In genomic region chr6:62891065-62891647, GRCh38 we compare ENCODE assay signal across 2 cellular contexts.
TF ChIP-seq lines count a peak whose summit lies in the region.

No MANE protein-coding gene starts in this region.

TF ChIP-seq in SK-N-SH, 30 proteins besides CTCF, POLR2A, EP300 and RAD21 (continued from another document):
- no peak for TF ChIP-seq USF2 (IDR thresholded peaks at IDR 0.05; ENCODE audit: borderline replicate concordance, low read depth, low read length)
- no peak for TF ChIP-seq RXRA (IDR thresholded peaks at IDR 0.05; ENCODE audit: borderline replicate concordance, low read depth)
- TF ChIP-seq ELF1 (IDR thresholded peaks at IDR 0.05) = no peak
- no peak for TF ChIP-seq ZBTB33 (IDR thresholded peaks at IDR 0.05; ENCODE audit: borderline replicate concordance, low read depth)
- no peak for TF ChIP-seq SIN3A (IDR thresholded peaks at IDR 0.05; ENCODE audit: borderline replicate concordance, low read depth, low read length)
- TF ChIP-seq POLR2AphosphoS5 (IDR thresholded peaks at IDR 0.05; ENCODE audit: low read depth, low read length) = no peak
- TF ChIP-seq IRF3 (IDR thresholded peaks at IDR 0.05; ENCODE audit: low read depth, low read length) = no peak
- no peak for TF ChIP-seq TCF12 (IDR thresholded peaks at IDR 0.05)

TF ChIP-seq in SK-N-SH treated with all-trans-retinoic acid at 6 μM for 48 hours, 23 proteins besides CTCF, POLR2A, EP300 and RAD21 (continued from another document):
- no peak for TF ChIP-seq TSHZ2 (CRISPR knock-in tag; IDR thresholded peaks at IDR 0.05)
- TF ChIP-seq PATZ1 (CRISPR knock-in tag; IDR thresholded peaks at IDR 0.05; ENCODE audit: borderline replicate concordance) = no peak
- no peak for TF ChIP-seq GLIS3 (CRISPR knock-in tag; IDR thresholded peaks at IDR 0.05)
- TF ChIP-seq TCF4 (CRISPR knock-in tag; IDR thresholded peaks at IDR 0.05; ENCODE audit: borderline replicate concordance) = no peak
- no peak for TF ChIP-seq PPARA (CRISPR knock-in tag; IDR thresholded peaks at IDR 0.05; ENCODE audit: borderline replicate concordance)
- no peak for TF ChIP-seq ZFP30 (CRISPR knock-in tag; IDR thresholded peaks at IDR 0.05)
- TF ChIP-seq ZNF565 (CRISPR knock-in tag; conservative IDR thresholded peaks at IDR 0.05; ENCODE audit: low read depth) = no peak
- no peak for TF ChIP-seq SNAI2 (CRISPR knock-in tag; IDR thresholded peaks at IDR 0.05)
- TF ChIP-seq ZC3H10 (CRISPR knock-in tag; IDR thresholded peaks at IDR 0.05) = no peak
- no peak for TF ChIP-seq ESRRG (CRISPR knock-in tag; IDR thresholded peaks at IDR 0.05)
- no peak for TF ChIP-seq POU6F1 (CRISPR knock-in tag; IDR thresholded peaks at IDR 0.05; ENCODE audit: borderline replicate concordance, low read depth)
- TF ChIP-seq ZFP3 (CRISPR knock-in tag; IDR thresholded peaks at IDR 0.05) = no peak
- TF ChIP-seq TOX (CRISPR knock-in tag; IDR thresholded peaks at IDR 0.05; ENCODE audit: borderline replicate concordance) = no peak
- TF ChIP-seq ARNTL (CRISPR knock-in tag; IDR thresholded peaks at IDR 0.05; ENCODE audit: borderline replicate concordance, low read depth) = no peak
